11 cellular contexts compared by ENCODE assay signal in the genomic region with DNA sequence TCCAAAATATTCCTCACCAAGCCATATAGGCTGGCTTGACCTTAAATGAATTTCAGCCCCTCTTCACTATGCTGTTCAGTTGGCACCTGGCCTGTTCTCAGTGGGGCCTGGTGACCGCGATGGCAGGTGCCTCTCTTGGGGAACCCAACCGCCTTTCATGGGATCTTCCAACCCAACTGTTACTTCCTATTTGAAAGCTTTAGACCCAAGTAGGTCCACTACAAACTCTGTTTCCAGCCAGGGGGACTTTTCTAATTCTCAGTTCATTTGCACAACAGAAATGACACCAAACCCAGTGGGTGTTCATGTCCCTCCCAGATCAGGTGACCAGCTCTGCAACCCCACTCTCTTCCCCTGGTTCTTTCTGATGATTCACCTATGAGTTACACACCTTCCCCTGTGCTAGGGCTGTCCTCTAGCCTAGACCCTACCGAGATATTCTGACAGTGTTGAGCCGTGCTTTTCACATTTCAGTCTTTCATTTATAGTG. TPM values are rescaled to one million over a fixed set of nuclear protein-coding genes. Genes with fewer than 3 reads are reported as not detected.
DNase-seq lines count a peak whose midpoint lies in the region; ATAC-seq and TF ChIP-seq lines count a peak whose summit lies in the region.
"Had no signal": no experiment of that assay in that cellular context is flagged by ENCODE, and none has a peak within 500 bp of the region (broad histone marks: within the 10 kb centered on the region; RNA-seq: fewer than 3 reads in every experiment).

No MANE protein-coding gene starts in this region.

- H3K27me3 ChIP-seq in ascending aorta, result no peaks in the 10 kb centered on the region

- peaks cover 30% of the 10 kb centered on the region for H3K4me1 Mint-ChIP-seq in activated CD4-positive, alpha-beta T cell treated with anti-CD3 and anti-CD28 coated beads, Interleukin-2, amount 10 ng/mL, durations not matched to agents 24 days and 14 days

- no peaks in the 10 kb centered on the region for H3K9me3 Mint-ChIP-seq in activated CD4-positive, alpha-beta T cell treated with anti-CD3 and anti-CD28 coated beads, Interleukin-2, amount 10 ng/mL, durations not matched to agents 24 days and 14 days
- H3K9me3 Mint-ChIP-seq: nephron had no signal

- H3K27ac ChIP-seq in ascending aorta, result no peak overlapping the region

- TF ChIP-seq CTCF in ascending aorta (IDR thresholded peaks at IDR 0.05), result no peak

- no peaks in the 10 kb centered on the region for H3K9me3 ChIP-seq in ascending aorta

- H3K27ac Mint-ChIP-seq in activated CD4-positive, alpha-beta T cell treated with anti-CD3 and anti-CD28 coated beads, Interleukin-2, amount 10 ng/mL, durations not matched to agents 24 days and 14 days, result peak overlapping the region; percentile 43
- H3K27ac Mint-ChIP-seq: nephron had no signal

- peak; percentile 51 for ATAC-seq in GM21529 (IDR thresholded peaks at IDR 0.05; ENCODE audit: unreplicated experiment)
- peak; percentile 72 for ATAC-seq in HG03354 (IDR thresholded peaks at IDR 0.05; ENCODE audit: poor library complexity, severe bottlenecking, unreplicated experiment)
- ATAC-seq: HCT116 had no signal

- H3K36me3 Mint-ChIP-seq in activated CD4-positive, alpha-beta T cell treated with anti-CD3 and anti-CD28 coated beads, Interleukin-2, amount 10 ng/mL, durations not matched to agents 24 days and 14 days (ENCODE audit: low read depth), result no peaks in the 10 kb centered on the region

- H3K36me3 ChIP-seq in ascending aorta, result no peaks in the 10 kb centered on the region

- no peak overlapping the region for H3K4me3 Mint-ChIP-seq in activated CD4-positive, alpha-beta T cell treated with anti-CD3 and anti-CD28 coated beads, Interleukin-2, amount 10 ng/mL, durations not matched to agents 24 days and 14 days
- H3K4me3 Mint-ChIP-seq: nephron had no signal

- H3K4me1 ChIP-seq in ascending aorta, result no peaks in the 10 kb centered on the region

- intact Hi-C loops in activated CD4-positive, alpha-beta T cell treated with anti-CD3 and anti-CD28 coated beads, Interleukin-2, amount 10 ng/mL, durations not matched to agents 24 days and 14 days (cut with micrococcal nuclease), result no loop called here
- intact Hi-C loops in ascending aorta (cut with DNase I), result no loop called here

- no peaks in the 10 kb centered on the region for H3K27me3 Mint-ChIP-seq in activated CD4-positive, alpha-beta T cell treated with anti-CD3 and anti-CD28 coated beads, Interleukin-2, amount 10 ng/mL, durations not matched to agents 24 days and 14 days

- H3K4me3 ChIP-seq in ascending aorta, result no peak overlapping the region

- DNase-seq in activated CD4-positive, alpha-beta T cell treated with anti-CD3 and anti-CD28 coated beads, Interleukin-2, amount 10 ng/mL, durations not matched to agents 24 days and 14 days, result no peak
- no peak for DNase-seq in activated CD4-positive, alpha-beta T cell treated with anti-CD3 and anti-CD28 coated beads for 48 hours
- DNase-seq in myocyte (ENCODE audit: low read depth) (peak; percentile 12), ascending aorta (ENCODE audit: low spot score in 2 of 2) (no peak), NCI-H345 (lab: John Stamatoyannopoulos, UW) (no peak), NCI-H2107 (lab: John Stamatoyannopoulos, UW) (no peak)
- DNase-seq: NCI-H526 treated with DMSO at 0.1 percent for 48 hours had no signal

RNA-seq across cellular contexts. Expression of a gene that starts 35.6 kb away (rescaled TPM):
- 357 and 360 TPM in 2 replicates for total RNA-seq in activated CD4-positive, alpha-beta T cell treated with anti-CD3 and anti-CD28 coated beads, Interleukin-2, amount 10 ng/mL, durations not matched to agents 24 days and 14 days
- total RNA-seq in myocyte (194 and 243 TPM in 2 replicates), ascending aorta (48.6 TPM)
- 115 TPM for polyA plus RNA-seq in myocyte (2012)
